1 cellular context compared by ENCODE assay signal in genomic region chr7:84196007-84196551, GRCh38.
TF ChIP-seq lines count a peak whose summit lies in the region.

No MANE protein-coding gene starts in this region.

TF ChIP-seq in GM12878, 131 proteins besides CTCF, POLR2A, EP300 and RAD21 (continued from another document):
- TF ChIP-seq PBX3 (IDR thresholded peaks at IDR 0.05; ENCODE audit: insufficient replicate concordance, low read depth, low read length) (no peak), CUX1 (IDR thresholded peaks at IDR 0.05; ENCODE audit: insufficient replicate concordance, low read depth, low read length) (no peak), PRDM15 (CRISPR knock-in tag; IDR thresholded peaks at IDR 0.05) (no peak), HDAC6 (IDR thresholded peaks at IDR 0.05; ENCODE audit: unreplicated experiment) (no peak), E2F4 (IDR thresholded peaks at IDR 0.05; ENCODE audit: low read depth, low read length) (no peak), ESRRA (IDR thresholded peaks at IDR 0.05; ENCODE audit: low read length) (no peak), IRF5 (IDR thresholded peaks at IDR 0.05; ENCODE audit: borderline replicate concordance) (no peak), MLLT1 (IDR thresholded peaks at IDR 0.05) (no peak), SUZ12 (IDR thresholded peaks at IDR 0.05; ENCODE audit: unreplicated experiment) (no peak), WRNIP1 (IDR thresholded peaks at IDR 0.05; ENCODE audit: borderline replicate concordance, low read depth, low read length) (no peak)
